ENCODE assay signal across 8 cellular contexts in genomic region chr3:32374788-32375595, GRCh38. TPM values are rescaled to one million over a fixed set of nuclear protein-coding genes. Genes with fewer than 3 reads are reported as not detected.
A peak's percentile ranks its signal among the peaks of the same experiment; 100 is the strongest.
DNase-seq lines count a peak whose midpoint lies in the region; ATAC-seq and TF ChIP-seq lines count a peak whose summit lies in the region.

No MANE protein-coding gene starts in this region.

- H3K36me3 ChIP-seq in HEK293 (ENCODE audit: control insufficient read depth in 2 of 2, insufficient read depth in 1 of 2, low read length in 2 of 2) = no peaks in the 10 kb centered on the region; a peak in 1 of 3 replicates

- H3K4me1 Mint-ChIP-seq in activated CD4-positive, alpha-beta T cell treated with anti-CD3 and anti-CD28 coated beads, Interleukin-2, amount 10 ng/mL, durations not matched to agents 24 days and 14 days = peaks cover 24% of the 10 kb centered on the region
- peaks cover 18% of the 10 kb centered on the region for H3K4me1 Mint-ChIP-seq in memory B cell

- no peak overlapping the region for H3K4me3 ChIP-seq in HEK293 (ENCODE audit: low read depth, low read length)

- no peak overlapping the region for H3K4me3 Mint-ChIP-seq in activated CD4-positive, alpha-beta T cell treated with anti-CD3 and anti-CD28 coated beads, Interleukin-2, amount 10 ng/mL, durations not matched to agents 24 days and 14 days
- peak overlapping the region; percentile 8 for H3K4me3 Mint-ChIP-seq in memory B cell

- intact Hi-C loops in activated CD4-positive, alpha-beta T cell treated with anti-CD3 and anti-CD28 coated beads, Interleukin-2, amount 10 ng/mL, durations not matched to agents 24 days and 14 days (cut with micrococcal nuclease) = loop anchor here (1.0 kb wide), 2 partner anchors 24 to 93 kb away; no protein-coding TSS in a partner anchor

- peak; percentile 81 for ATAC-seq in memory B cell (ENCODE audit: low read depth)

- no peaks in the 10 kb centered on the region for H3K4me1 ChIP-seq in HEK293 (ENCODE audit: control insufficient read depth, insufficient read depth, low read length)

- 0 out of 2 replicates have a peak, but pooled peaks have one; percentile 20 for TF ChIP-seq CTCF in HEK293 (tag by site-specific recombination; IDR thresholded peaks at IDR 0.05)

- DNase-seq in GF-D8 (lab: John Stamatoyannopoulos, UW) (peak; percentile 26), NCI-H2107 treated with DMSO at 0.1 percent for 48 hours (lab: John Stamatoyannopoulos, UW; ENCODE audit: unreplicated experiment) (peak; percentile 24), ecto neural progenitor cell (ENCODE audit: low spot score) (peak; percentile 53), memory B cell (ENCODE audit: low spot score in 2 of 2) (peak; percentile 76 to 82), NCI-H2196 (lab: John Stamatoyannopoulos, UW; ENCODE audit: unreplicated experiment) (no peak)
- peak; percentile 93 for DNase-seq in activated CD4-positive, alpha-beta T cell treated with anti-CD3 and anti-CD28 coated beads, Interleukin-2, amount 10 ng/mL, durations not matched to agents 24 days and 14 days
- DNase-seq in stimulated activated naive CD4-positive, alpha-beta T cell treated with Interleukin-2 at 50 U/mL for 16 hours (lab: John Stamatoyannopoulos, UW) = peak; percentile 41

- POLR2A ChIA-PET in HEK293 (lab: Yijun Ruan, JAX) = interaction anchor here (0.7 kb wide), 1 partner anchor 93 kb away, joined by 3 read pairs; no protein-coding TSS in a partner anchor

- H3K27me3 Mint-ChIP-seq in activated CD4-positive, alpha-beta T cell treated with anti-CD3 and anti-CD28 coated beads, Interleukin-2, amount 10 ng/mL, durations not matched to agents 24 days and 14 days = peaks cover 8% of the 10 kb centered on the region
- peaks cover 3% of the 10 kb centered on the region for H3K27me3 Mint-ChIP-seq in memory B cell

- no peaks in the 10 kb centered on the region for H3K9me3 Mint-ChIP-seq in activated CD4-positive, alpha-beta T cell treated with anti-CD3 and anti-CD28 coated beads, Interleukin-2, amount 10 ng/mL, durations not matched to agents 24 days and 14 days
- no peaks in the 10 kb centered on the region for H3K9me3 Mint-ChIP-seq in memory B cell

- H3K27ac Mint-ChIP-seq in activated CD4-positive, alpha-beta T cell treated with anti-CD3 and anti-CD28 coated beads, Interleukin-2, amount 10 ng/mL, durations not matched to agents 24 days and 14 days = peak overlapping the region; percentile 60
- H3K27ac Mint-ChIP-seq in memory B cell = peak overlapping the region; percentile 45

- H3K9me3 ChIP-seq in HEK293 (ENCODE audit: control insufficient read depth, insufficient read depth, low read depth, low read length) = no peaks in the 10 kb centered on the region

- no peak overlapping the region for H3K27ac ChIP-seq in HEK293 (ENCODE audit: extremely low read depth, low read depth, low read length)

- CTCF ChIA-PET in HEK293 (lab: Yijun Ruan, JAX) = interaction anchor here (0.6 to 4.5 kb wide), 26 partner anchors 7 to 482 kb away, joined by 3 to 57 read pairs (median 4); no protein-coding TSS in a partner anchor

- no peaks in the 10 kb centered on the region for H3K36me3 Mint-ChIP-seq in activated CD4-positive, alpha-beta T cell treated with anti-CD3 and anti-CD28 coated beads, Interleukin-2, amount 10 ng/mL, durations not matched to agents 24 days and 14 days (ENCODE audit: low read depth)
- no peaks in the 10 kb centered on the region for H3K36me3 Mint-ChIP-seq in memory B cell

TF ChIP-seq in HEK293, 187 proteins besides CTCF, POLR2A, EP300 and RAD21 (continues in another document):
- TF ChIP-seq ZNF274 (IDR thresholded peaks at IDR 0.05; ENCODE audit: low read length) (no peak), ZNF274 (tag by site-specific recombination; IDR thresholded peaks at IDR 0.05; ENCODE audit: borderline replicate concordance) (no peak), ZNF600 (tag by site-specific recombination; IDR thresholded peaks at IDR 0.05) (no peak), ZBTB1 (tag by site-specific recombination; IDR thresholded peaks at IDR 0.05) (no peak), ZBTB17 (tag by site-specific recombination; IDR thresholded peaks at IDR 0.05) (0 out of 2 replicates have a peak, but pooled peaks have one; percentile 26), REST (tag by site-specific recombination; IDR thresholded peaks at IDR 0.05) (no peak), BCL11A (tag by site-specific recombination; IDR thresholded peaks at IDR 0.05; ENCODE audit: low read depth) (no peak), ZNF529 (tag by site-specific recombination; IDR thresholded peaks at IDR 0.05; ENCODE audit: insufficient replicate concordance) (no peak), SCRT2 (tag by site-specific recombination; IDR thresholded peaks at IDR 0.05) (peak; percentile 46; the same call in 1 of the 2 replicates), ZNF16 (tag by site-specific recombination; IDR thresholded peaks at IDR 0.05; ENCODE audit: low read depth) (no peak), ZNF26 (tag by site-specific recombination; IDR thresholded peaks at IDR 0.05) (no peak), BCL11B (tag by site-specific recombination; IDR thresholded peaks at IDR 0.05; ENCODE audit: low read depth) (no peak), PRDM6 (tag by site-specific recombination; IDR thresholded peaks at IDR 0.05) (no peak), IKZF3 (tag by site-specific recombination; IDR thresholded peaks at IDR 0.05) (no peak), ZNF174 (tag by site-specific recombination; IDR thresholded peaks at IDR 0.05) (no peak), HIC1 (tag by site-specific recombination; IDR thresholded peaks at IDR 0.05) (no peak)

RNA-seq across cellular contexts. Expression of gene CMTM7, which starts 16.7 kb away (rescaled TPM):
- total RNA-seq in activated CD4-positive, alpha-beta T cell treated with anti-CD3 and anti-CD28 coated beads, Interleukin-2, amount 10 ng/mL, durations not matched to agents 24 days and 14 days = 45.0 and 46.3 TPM in 2 replicates
